ENCODE assay signal across 25 cellular contexts in genomic region chr1:231855966-231856365, GRCh38.
"Had no signal": no experiment of that assay in that cellular context is flagged by ENCODE, and none has a peak within 500 bp of the region (broad histone marks: within the 10 kb centered on the region; RNA-seq: fewer than 3 reads in every experiment).

No MANE protein-coding gene starts in this region.

- H3K36me3 Mint-ChIP-seq: stimulated activated naive B cell treated with anti-CD40 and anti-IgM and Interleukin-4, amounts not matched to agents 10 μg/mL and 1 μg/mL and 100 μg/mL, for 72 hours had no signal

- H3K4me1 ChIP-seq: sigmoid colon had no signal

- H3K4me3 Mint-ChIP-seq: activated CD4-positive, alpha-beta memory T cell treated with anti-CD3 and anti-CD28 coated beads, Interleukin-2, amount 10 ng/mL, durations not matched to agents 7 days and 5 days; activated naive CD4-positive, alpha-beta T cell treated with anti-CD3 and anti-CD28 coated beads, Interleukin-2, amount 10 ng/mL, durations not matched to agents 7 days and 5 days; activated naive CD8-positive, alpha-beta T cell treated with anti-CD3 and anti-CD28 coated beads, Interleukin-2, amount 50 U/mL, for 24 hours; naive thymus-derived CD4-positive, alpha-beta T cell; stimulated activated naive B cell treated with anti-CD40 and anti-IgM and Interleukin-4, amounts not matched to agents 10 μg/mL and 1 μg/mL and 100 μg/mL, for 72 hours had no signal

- ATAC-seq: activated naive CD8-positive, alpha-beta T cell treated with anti-CD3 and anti-CD28 coated beads, Interleukin-2, amount 50 U/mL, for 24 hours; body of pancreas; naive thymus-derived CD4-positive, alpha-beta T cell; stimulated activated naive B cell treated with anti-CD40 and anti-IgM and Interleukin-4, amounts not matched to agents 10 μg/mL and 1 μg/mL and 100 μg/mL, for 72 hours had no signal

- H3K27ac ChIP-seq: body of pancreas, cardiac muscle cell, hepatocyte, left ventricle myocardium inferior, sigmoid colon, testis, vagina had no signal

- H3K27ac Mint-ChIP-seq: activated CD4-positive, alpha-beta memory T cell treated with anti-CD3 and anti-CD28 coated beads, Interleukin-2, amount 10 ng/mL, durations not matched to agents 7 days and 5 days; activated naive CD4-positive, alpha-beta T cell treated with anti-CD3 and anti-CD28 coated beads, Interleukin-2, amount 10 ng/mL, durations not matched to agents 7 days and 5 days; activated naive CD8-positive, alpha-beta T cell treated with anti-CD3 and anti-CD28 coated beads, Interleukin-2, amount 50 U/mL, for 24 hours; progenitor cell of endocrine pancreas; stimulated activated naive B cell treated with anti-CD40 and anti-IgM and Interleukin-4, amounts not matched to agents 10 μg/mL and 1 μg/mL and 100 μg/mL, for 72 hours had no signal

- DNase-seq: activated CD4-positive, alpha-beta memory T cell treated with anti-CD3 and anti-CD28 coated beads, Interleukin-2, amount 10 ng/mL, durations not matched to agents 7 days and 5 days; activated CD4-positive, alpha-beta T cell treated with anti-CD3 and anti-CD28 coated beads for 48 hours; activated effector memory CD4-positive, alpha-beta T cell treated with anti-CD3 and anti-CD28 coated beads, Interleukin-2, amount 50 U/mL, for 16 hours; activated naive CD4-positive, alpha-beta T cell treated with anti-CD3 and anti-CD28 coated beads, Interleukin-2, amount 10 ng/mL, durations not matched to agents 7 days and 5 days; activated naive CD8-positive, alpha-beta T cell treated with anti-CD3 and anti-CD28 coated beads, Interleukin-2, amount 50 U/mL, for 24 hours; anterior cingulate cortex; body of pancreas; effector CD8-positive, alpha-beta T cell; erythroblast; foreskin melanocyte; glutamatergic neuron; kidney glomerular epithelial cell; left ventricle myocardium inferior; naive thymus-derived CD4-positive, alpha-beta T cell; retina; sigmoid colon; stimulated activated CD4-positive, alpha-beta T cell treated with anti-CD3 and anti-CD28 coated beads, Interleukin-2, amount 100 ng/mL, for 48 hours; stimulated activated CD8-positive, alpha-beta memory T cell treated with anti-CD3 and anti-CD28 coated beads, Interleukin-4, amount 100 ng/mL, for 48 hours; stimulated activated naive B cell treated with anti-CD40 and anti-IgM and Interleukin-4, amounts not matched to agents 10 μg/mL and 1 μg/mL and 100 μg/mL, for 72 hours; testis; trophoblast cell had no signal

- H3K27me3 Mint-ChIP-seq: activated CD4-positive, alpha-beta memory T cell treated with anti-CD3 and anti-CD28 coated beads, Interleukin-2, amount 10 ng/mL, durations not matched to agents 7 days and 5 days; activated naive CD4-positive, alpha-beta T cell treated with anti-CD3 and anti-CD28 coated beads, Interleukin-2, amount 10 ng/mL, durations not matched to agents 7 days and 5 days; activated naive CD8-positive, alpha-beta T cell treated with anti-CD3 and anti-CD28 coated beads, Interleukin-2, amount 50 U/mL, for 24 hours; stimulated activated naive B cell treated with anti-CD40 and anti-IgM and Interleukin-4, amounts not matched to agents 10 μg/mL and 1 μg/mL and 100 μg/mL, for 72 hours had no signal

- H3K27me3 ChIP-seq: body of pancreas, cardiac muscle cell, hepatocyte, sigmoid colon, testis, vagina had no signal

- H3K36me3 ChIP-seq: cardiac muscle cell, left ventricle myocardium inferior, sigmoid colon, vagina had no signal

- H3K9me3 ChIP-seq: body of pancreas, left ventricle myocardium inferior, sigmoid colon, testis, vagina had no signal

- H3K9me3 Mint-ChIP-seq: activated CD4-positive, alpha-beta memory T cell treated with anti-CD3 and anti-CD28 coated beads, Interleukin-2, amount 10 ng/mL, durations not matched to agents 7 days and 5 days; activated naive CD4-positive, alpha-beta T cell treated with anti-CD3 and anti-CD28 coated beads, Interleukin-2, amount 10 ng/mL, durations not matched to agents 7 days and 5 days; activated naive CD8-positive, alpha-beta T cell treated with anti-CD3 and anti-CD28 coated beads, Interleukin-2, amount 50 U/mL, for 24 hours; naive thymus-derived CD4-positive, alpha-beta T cell; stimulated activated naive B cell treated with anti-CD40 and anti-IgM and Interleukin-4, amounts not matched to agents 10 μg/mL and 1 μg/mL and 100 μg/mL, for 72 hours had no signal

- H3K4me3 ChIP-seq: body of pancreas, cardiac muscle cell, hepatocyte, left ventricle myocardium inferior, sigmoid colon, testis, vagina had no signal
